ENCODE assay signal across 1 cellular context in genomic region chr9:69104830-69105527, GRCh38.
TF ChIP-seq lines count a peak whose summit lies in the region.

No MANE protein-coding gene starts in this region.

TF ChIP-seq in K562, 482 proteins besides CTCF, POLR2A, EP300 and RAD21 (continued from another document):
- no peak for TF ChIP-seq ZBTB26 (CRISPR knock-in tag; IDR thresholded peaks at IDR 0.05)
- no peak for TF ChIP-seq TCF15 (CRISPR knock-in tag; IDR thresholded peaks at IDR 0.05)
